Comparison of ENCODE assay signal across 8 cellular contexts in genomic region chr19:7533925-7534480, GRCh38. TPM values are rescaled to one million over a fixed set of nuclear protein-coding genes. Genes with fewer than 3 reads are reported as not detected.
DNase-seq lines count a peak whose midpoint lies in the region; ATAC-seq and TF ChIP-seq lines count a peak whose summit lies in the region.

No MANE protein-coding gene starts in this region.

- TF ChIP-seq CTCF in RWPE2 (IDR thresholded peaks at IDR 0.05; ENCODE audit: poor library complexity, severe bottlenecking) = no peak
- no peak for TF ChIP-seq CTCF in fibroblast of the aortic adventitia (IDR thresholded peaks at IDR 0.05; ENCODE audit: insufficient read depth, low read length)
- no peak for TF ChIP-seq CTCF in nephron (IDR thresholded peaks at IDR 0.05; ENCODE audit: unreplicated experiment in 3 of 3)

- no peaks in the 10 kb centered on the region for H3K4me1 ChIP-seq in RWPE2 (ENCODE audit: insufficient read depth, poor library complexity, severe bottlenecking)

- H3K9me3 ChIP-seq in RWPE2 (ENCODE audit: severe bottlenecking) = no peaks in the 10 kb centered on the region

- H3K9me3 Mint-ChIP-seq in nephron = no peaks in the 10 kb centered on the region

- H3K4me3 Mint-ChIP-seq in nephron = peak overlapping the region; percentile 95 to 100 (median 99)

- H3K4me3 ChIP-seq in RWPE2 (ENCODE audit: severe bottlenecking) (peak overlapping the region; percentile 49), fibroblast of the aortic adventitia (ENCODE audit: low read depth, low read length) (peak overlapping the region; percentile 99)

- H3K27ac Mint-ChIP-seq in nephron = peak overlapping the region; percentile 97 to 99 (median 97)

- H3K36me3 ChIP-seq in RWPE2 (ENCODE audit: low read depth) = peaks cover 14% of the 10 kb centered on the region; the same call in 1 of the 2 replicates

- peak; percentile 60 for DNase-seq in GM04504 (ENCODE audit: low read depth)
- peak; percentile 85 for DNase-seq in LHCN-M2 (ENCODE audit: low read depth)
- DNase-seq in RWPE2 (ENCODE audit: low spot score) = peak; percentile 77
- peak; percentile 76 for DNase-seq in activated gamma-delta T cell (lab: John Stamatoyannopoulos, UW)
- DNase-seq in fibroblast of the aortic adventitia (ENCODE audit: low read depth) = peak; percentile 87
- DNase-seq in stimulated activated naive CD4-positive, alpha-beta T cell (lab: John Stamatoyannopoulos, UW) = peak; percentile 69 to 85 (median 80)

- peaks cover 12% of the 10 kb centered on the region for H3K36me3 Mint-ChIP-seq in nephron (ENCODE audit: low read depth)

- H3K27me3 Mint-ChIP-seq in nephron (ENCODE audit: low read depth) = no peaks in the 10 kb centered on the region

- peak overlapping the region; percentile 64 for H3K27ac ChIP-seq in RWPE2 (ENCODE audit: poor library complexity, severe bottlenecking)

- ATAC-seq in RWPE2 (ENCODE audit: low read depth) (peak; percentile 69), GM18520 (IDR thresholded peaks at IDR 0.05; ENCODE audit: unreplicated experiment) (no peak)

- H3K27me3 ChIP-seq in RWPE2 (ENCODE audit: insufficient read depth, poor library complexity, severe bottlenecking) = no peaks in the 10 kb centered on the region

- peaks cover 4% of the 10 kb centered on the region for H3K4me1 Mint-ChIP-seq in nephron

RNA-seq across cellular contexts. Expression of gene PNPLA6, which starts 1.5 kb away (rescaled TPM):
- total RNA-seq in LHCN-M2 (2014; rRNA removed) (64.7 and 81.5 TPM in 2 replicates), fibroblast of the aortic adventitia (ENCODE audit: low replicate concordance) (67.8 and 123 TPM in 2 replicates)
- 83.7 TPM for polyA plus RNA-seq in LHCN-M2 (2012)

RNA-seq across cellular contexts. Expression of gene MCOLN1, which starts 11.6 kb away (rescaled TPM):
- total RNA-seq in LHCN-M2 (2014; rRNA removed) (7.4 and 8.9 TPM in 2 replicates), fibroblast of the aortic adventitia (ENCODE audit: low replicate concordance) (12.0 and 17.3 TPM in 2 replicates)
- polyA plus RNA-seq in LHCN-M2 (2012) = 27.1 TPM

RNA-seq across cellular contexts. Expression of gene ZNF358, which starts 18.1 kb away (rescaled TPM):
- total RNA-seq in LHCN-M2 (2014; rRNA removed) (59.1 and 59.6 TPM in 2 replicates), fibroblast of the aortic adventitia (ENCODE audit: low replicate concordance) (33.9 and 113 TPM in 2 replicates)
- 65.2 TPM for polyA plus RNA-seq in LHCN-M2 (2012)

RNA-seq across cellular contexts. Expression of gene PEX11G, which starts 45.2 kb away (rescaled TPM):
- total RNA-seq in LHCN-M2 (2014; rRNA removed) (3.5 and 3.8 TPM in 2 replicates), fibroblast of the aortic adventitia (ENCODE audit: low replicate concordance) (1.6 and 5.4 TPM in 2 replicates)
- polyA plus RNA-seq in LHCN-M2 (2012) = 3.5 TPM
